13 cellular contexts compared by ENCODE assay signal in genomic region chr7:105389889-105390288, GRCh38. TPM values are rescaled to one million over a fixed set of nuclear protein-coding genes. Genes with fewer than 3 reads are reported as not detected.
DNase-seq lines count a peak whose midpoint lies in the region; ATAC-seq, FAIRE-seq and TF ChIP-seq lines count a peak whose summit lies in the region.
"Had no signal": no experiment of that assay in that cellular context is flagged by ENCODE, and none has a peak within 500 bp of the region (broad histone marks: within the 10 kb centered on the region; RNA-seq: fewer than 3 reads in every experiment).

No MANE protein-coding gene starts in this region.

- CTCF ChIA-PET in A549 (lab: Yijun Ruan, JAX) = interaction anchor here (0.5 to 1.0 kb wide), 3 partner anchors 11 to 47 kb away, joined by 3 read pairs; no protein-coding TSS in a partner anchor
- CTCF ChIA-PET in CD8-positive, alpha-beta T cell (lab: Charles Lee) = interaction anchor here (0.6 kb wide), 1 partner anchor 334 kb away, joined by 3 read pairs; no protein-coding TSS in a partner anchor
- CTCF ChIA-PET in activated CD8-positive, alpha-beta T cell treated with anti-CD3 and anti-CD28 coated beads for 36 hours (lab: Charles Lee) = no interaction called here

- TF ChIP-seq CTCF in A549 (IDR thresholded peaks at IDR 0.05) (no peak), mesothelial cell of epicardium (IDR thresholded peaks at IDR 0.05; ENCODE audit: unreplicated experiment) (no peak), transverse colon (IDR thresholded peaks at IDR 0.05) (no peak)
- no peak for TF ChIP-seq CTCF in CD8-positive, alpha-beta T cell (IDR thresholded peaks at IDR 0.05)
- TF ChIP-seq CTCF in activated CD8-positive, alpha-beta T cell treated with anti-CD3 and anti-CD28 coated beads for 36 hours (IDR thresholded peaks at IDR 0.05) = no peak

- H3K4me1 ChIP-seq in A549 (peaks cover 13% of the 10 kb centered on the region), transverse colon (peaks cover 0 to 9% (median 7%) of the 10 kb centered on the region in 4 donors)
- H3K4me1 ChIP-seq in CD8-positive, alpha-beta T cell (ENCODE audit: insufficient read depth, low read length) = peaks cover 14% of the 10 kb centered on the region

- DNase-seq in A549 (ENCODE audit: low read depth in 1 of 2, low spot score in 1 of 2) (no peak), mesothelial cell of epicardium (ENCODE audit: low spot score in 2 of 2, unreplicated experiment in 2 of 2) (no peak), superior temporal gyrus (ENCODE audit: extremely low spot score) (no peak), NCI-H2171 treated with DMSO at 0.1 percent for 48 hours (lab: John Stamatoyannopoulos, UW) (no peak), transverse colon (no peak)
- no peak for DNase-seq in CD8-positive, alpha-beta T cell
- DNase-seq in activated CD8-positive, alpha-beta T cell treated with anti-CD3 and anti-CD28 coated beads for 36 hours = no peak
- DNase-seq: esophagus squamous epithelium; lower lobe of right lung; stimulated activated naive CD4-positive, alpha-beta T cell treated with Interleukin-2 at 50 U/mL for 16 hours had no signal

- H3K9me3 Mint-ChIP-seq in CD8-positive, alpha-beta T cell = peaks cover 3% of the 10 kb centered on the region
- H3K9me3 Mint-ChIP-seq in activated CD8-positive, alpha-beta T cell treated with anti-CD3 and anti-CD28 coated beads for 36 hours = peaks cover 2% of the 10 kb centered on the region
- no peaks in the 10 kb centered on the region for H3K9me3 Mint-ChIP-seq in mesothelial cell of epicardium
- H3K9me3 Mint-ChIP-seq: activated CD4-positive, alpha-beta T cell treated with anti-CD3 and anti-CD28 coated beads, Interleukin-2, amount 10 ng/mL, durations not matched to agents 24 days and 14 days had no signal

- TF ChIP-seq RAD21 in A549 (conservative IDR thresholded peaks at IDR 0.05 in 1 of 2, IDR thresholded peaks at IDR 0.05 in 1 of 2) = no peak

- no peaks in the 10 kb centered on the region for H3K27me3 ChIP-seq in CD8-positive, alpha-beta T cell (ENCODE audit: insufficient read depth, low read length)
- H3K27me3 ChIP-seq in transverse colon = no peaks in the 10 kb centered on the region
- H3K27me3 ChIP-seq: esophagus squamous epithelium had no signal

- H3K27ac Mint-ChIP-seq in CD8-positive, alpha-beta T cell = no peak overlapping the region
- no peak overlapping the region for H3K27ac Mint-ChIP-seq in activated CD8-positive, alpha-beta T cell treated with anti-CD3 and anti-CD28 coated beads for 36 hours
- H3K27ac Mint-ChIP-seq in mesothelial cell of epicardium = no peak overlapping the region

- POLR2A ChIA-PET in A549 (lab: Yijun Ruan, JAX) = interaction anchor here (0.6 to 1.2 kb wide), 3 partner anchors 12 to 376 kb away, joined by 3 to 4 read pairs (median 3); no protein-coding TSS in a partner anchor
- POLR2A ChIA-PET in CD8-positive, alpha-beta T cell (lab: Charles Lee) = no interaction called here
- POLR2A ChIA-PET in activated CD8-positive, alpha-beta T cell treated with anti-CD3 and anti-CD28 coated beads for 36 hours (lab: Charles Lee) = no interaction called here

- peak overlapping the region; percentile 95 for H3K4me3 Mint-ChIP-seq in CD8-positive, alpha-beta T cell
- peak overlapping the region; percentile 89 for H3K4me3 Mint-ChIP-seq in activated CD8-positive, alpha-beta T cell treated with anti-CD3 and anti-CD28 coated beads for 36 hours
- H3K4me3 Mint-ChIP-seq in mesothelial cell of epicardium = peak overlapping the region; percentile 93

- in situ Hi-C loops in transverse colon (cut with MboI; ENCODE audit: low pct_ligation_motif_present in 1 of 4, low pct_unique_long_range_greater_than_20kb in 1 of 4, low sequenced_read_pairs in 3 of 4) = loop anchor here in 1 of 4 donors (10.0 kb wide), 1 partner anchor 55 kb away; no protein-coding TSS in a partner anchor

- H3K27me3 Mint-ChIP-seq in CD8-positive, alpha-beta T cell (ENCODE audit: low read depth) = no peaks in the 10 kb centered on the region
- H3K27me3 Mint-ChIP-seq in activated CD8-positive, alpha-beta T cell treated with anti-CD3 and anti-CD28 coated beads for 36 hours = no peaks in the 10 kb centered on the region
- no peaks in the 10 kb centered on the region for H3K27me3 Mint-ChIP-seq in mesothelial cell of epicardium (ENCODE audit: low read depth)

- WGBS in A549 (ENCODE audit: missing lambda C conversion rate) = 90% methylated on average over 1 of the region's 1 CpG
- 75 to 91% methylated on average over 1 of the region's 1 CpG for WGBS in transverse colon (ENCODE audit: low coverage in 1 of 2), 2 donors

- no peaks in the 10 kb centered on the region for H3K36me3 ChIP-seq in CD8-positive, alpha-beta T cell (ENCODE audit: insufficient read depth, low read length)
- H3K36me3 ChIP-seq in transverse colon = no peaks in the 10 kb centered on the region
- H3K36me3 ChIP-seq: lower lobe of right lung had no signal

- no peak for ATAC-seq in A549
- no peak for ATAC-seq in CD8-positive, alpha-beta T cell
- ATAC-seq in activated CD8-positive, alpha-beta T cell treated with anti-CD3 and anti-CD28 coated beads for 36 hours = no peak

- intact Hi-C loops in CD8-positive, alpha-beta T cell (cut with DNase I, micrococcal nuclease) = loop anchor here (1.0 to 10.0 kb wide), 9 partner anchors 37 to 1272 kb away; partner anchors contain the start of genes CCDC71L (in 1 of the 2), NAMPT (in 1 of the 2), PUS7 (in 1 of the 2) and RINT1 (in 1 of the 2)
- intact Hi-C loops in activated CD8-positive, alpha-beta T cell treated with anti-CD3 and anti-CD28 coated beads for 36 hours (cut with micrococcal nuclease) = no loop called here
- intact Hi-C loops in transverse colon (cut with DNase I; ENCODE audit: low total_unique reads) = no loop called here

- peaks cover 30% of the 10 kb centered on the region for H3K4me1 Mint-ChIP-seq in CD8-positive, alpha-beta T cell (ENCODE audit: low read depth)
- H3K4me1 Mint-ChIP-seq in activated CD8-positive, alpha-beta T cell treated with anti-CD3 and anti-CD28 coated beads for 36 hours (ENCODE audit: low read depth) = peaks cover 25% of the 10 kb centered on the region
- H3K4me1 Mint-ChIP-seq in mesothelial cell of epicardium = peaks cover 10% of the 10 kb centered on the region

- peaks cover 9% of the 10 kb centered on the region for H3K36me3 Mint-ChIP-seq in CD8-positive, alpha-beta T cell
- peaks cover 5% of the 10 kb centered on the region for H3K36me3 Mint-ChIP-seq in activated CD8-positive, alpha-beta T cell treated with anti-CD3 and anti-CD28 coated beads for 36 hours (ENCODE audit: low read depth)
- H3K36me3 Mint-ChIP-seq in mesothelial cell of epicardium = peaks cover 3% of the 10 kb centered on the region

- H3K4me2 ChIP-seq in A549 = peak overlapping the region; percentile 76

- H3K9me3 ChIP-seq in A549 (no peaks in the 10 kb centered on the region), transverse colon (no peaks in the 10 kb centered on the region)
- H3K9me3 ChIP-seq in CD8-positive, alpha-beta T cell (ENCODE audit: low read length) = no peaks in the 10 kb centered on the region
- H3K9me3 ChIP-seq: esophagus squamous epithelium, lower lobe of right lung had no signal

- TF ChIP-seq EP300 in A549 (IDR thresholded peaks at IDR 0.05) (no peak), transverse colon (IDR thresholded peaks at IDR 0.05; ENCODE audit: low read depth) (no peak)

- H3K27ac ChIP-seq in A549 (no peak overlapping the region), transverse colon (no peak overlapping the region)
- no peak overlapping the region for H3K27ac ChIP-seq in CD8-positive, alpha-beta T cell (ENCODE audit: low read depth, low read length)
- H3K27ac ChIP-seq: HL-60 had no signal

- TF ChIP-seq POLR2A in A549 (IDR thresholded peaks at IDR 0.05; ENCODE audit: low read length) (no peak), transverse colon (IDR thresholded peaks at IDR 0.05) (no peak)

- H3K4me3 ChIP-seq in A549 (no peak overlapping the region), transverse colon (no peak overlapping the region)
- H3K4me3 ChIP-seq in CD8-positive, alpha-beta T cell (ENCODE audit: low read depth, low read length) = no peak overlapping the region

- no peak for FAIRE-seq in A549 (lab: Jason Lieb, UNC)
- FAIRE-seq: H54 had no signal

TF ChIP-seq in A549, 52 proteins besides CTCF, POLR2A, EP300 and RAD21:
- no peak for TF ChIP-seq MAZ (IDR thresholded peaks at IDR 0.05; ENCODE audit: borderline replicate concordance, low read depth, low read length)
- TF ChIP-seq, protein P1, sequence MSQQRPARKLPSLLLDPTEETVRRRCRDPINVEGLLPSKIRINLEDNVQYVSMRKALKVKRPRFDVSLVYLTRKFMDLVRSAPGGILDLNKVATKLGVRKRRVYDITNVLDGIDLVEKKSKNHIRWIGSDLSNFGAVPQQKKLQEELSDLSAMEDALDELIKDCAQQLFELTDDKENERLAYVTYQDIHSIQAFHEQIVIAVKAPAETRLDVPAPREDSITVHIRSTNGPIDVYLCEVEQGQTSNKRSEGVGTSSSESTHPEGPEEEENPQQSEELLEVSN (IDR thresholded peaks at IDR 0.05; ENCODE audit: borderline replicate concordance, low read depth) = no peak
- no peak for TF ChIP-seq CHD2 (IDR thresholded peaks at IDR 0.05; ENCODE audit: low read length, partially characterized antibody)
- no peak for TF ChIP-seq BHLHE40 (IDR thresholded peaks at IDR 0.05; ENCODE audit: low read depth, low read length)
- TF ChIP-seq HDAC2 (IDR thresholded peaks at IDR 0.05) = no peak
- TF ChIP-seq EHF (CRISPR knock-in tag; IDR thresholded peaks at IDR 0.05) = no peak
- no peak for TF ChIP-seq FOSL2 (IDR thresholded peaks at IDR 0.05)
- TF ChIP-seq FOSL2 (CRISPR knock-in tag; IDR thresholded peaks at IDR 0.05) = no peak
- TF ChIP-seq JUN (IDR thresholded peaks at IDR 0.05) = no peak
- no peak for TF ChIP-seq HES2 (IDR thresholded peaks at IDR 0.05)
- TF ChIP-seq FOSB (CRISPR knock-in tag; IDR thresholded peaks at IDR 0.05) = no peak
- TF ChIP-seq NFE2L2 (conservative IDR thresholded peaks at IDR 0.05; ENCODE audit: low read length) = no peak

RNA-seq across cellular contexts. Expression of gene SRPK2, which starts 1.2 kb away (rescaled TPM):
- polyA plus RNA-seq in A549 (2011; rRNA removed) (23.0 and 32.5 TPM in 2 replicates), A549 (2017; fragmentation: RNase III; extraction: RNeasy Plus Mini Kit Qiagen cat#74134 plus additional on column Dnase treatment) (29.8 to 32.6 TPM (median 30.9 TPM) in 3 replicates)
- polyA plus RNA-seq in A549 (2012; cell fraction: cytosol; rRNA removed) = 5.6 and 7.4 TPM in 2 replicates
- 4.9 and 8.7 TPM in 2 replicates for polyA plus RNA-seq in A549 (2012; cell fraction: nucleus; rRNA removed)
- 23.5 and 24.2 TPM in 2 replicates for polyA minus RNA-seq in A549 (2011; rRNA and poly(A)+ RNA removed)
- total RNA-seq in CD8-positive, alpha-beta T cell = 10 to 100 TPM; 29.2 to 29.7 TPM
- total RNA-seq in activated CD8-positive, alpha-beta T cell treated with anti-CD3 and anti-CD28 coated beads for 36 hours = 10 to 100 TPM; 32.9 to 33.5 TPM
- total RNA-seq in mesothelial cell of epicardium (43.8 to 51.4 TPM (median 45.3 TPM) in 3 replicates), transverse colon (10 to 100 TPM; 18.3 to 93.1 (median 43.8) TPM)

Comparison
In these comparisons a context has a peak if more than half of its experiments do, and no peak if none do; other contexts are left out.
1. intact Hi-C loops: an anchor here in CD8-positive, alpha-beta T cell (1.0 to 10.0 kb wide); none called in activated CD8-positive, alpha-beta T cell treated with anti-CD3 and anti-CD28 coated beads for 36 hours and transverse colon.